Comparison of ENCODE assay signal across 1 cellular context in the genomic region with DNA sequence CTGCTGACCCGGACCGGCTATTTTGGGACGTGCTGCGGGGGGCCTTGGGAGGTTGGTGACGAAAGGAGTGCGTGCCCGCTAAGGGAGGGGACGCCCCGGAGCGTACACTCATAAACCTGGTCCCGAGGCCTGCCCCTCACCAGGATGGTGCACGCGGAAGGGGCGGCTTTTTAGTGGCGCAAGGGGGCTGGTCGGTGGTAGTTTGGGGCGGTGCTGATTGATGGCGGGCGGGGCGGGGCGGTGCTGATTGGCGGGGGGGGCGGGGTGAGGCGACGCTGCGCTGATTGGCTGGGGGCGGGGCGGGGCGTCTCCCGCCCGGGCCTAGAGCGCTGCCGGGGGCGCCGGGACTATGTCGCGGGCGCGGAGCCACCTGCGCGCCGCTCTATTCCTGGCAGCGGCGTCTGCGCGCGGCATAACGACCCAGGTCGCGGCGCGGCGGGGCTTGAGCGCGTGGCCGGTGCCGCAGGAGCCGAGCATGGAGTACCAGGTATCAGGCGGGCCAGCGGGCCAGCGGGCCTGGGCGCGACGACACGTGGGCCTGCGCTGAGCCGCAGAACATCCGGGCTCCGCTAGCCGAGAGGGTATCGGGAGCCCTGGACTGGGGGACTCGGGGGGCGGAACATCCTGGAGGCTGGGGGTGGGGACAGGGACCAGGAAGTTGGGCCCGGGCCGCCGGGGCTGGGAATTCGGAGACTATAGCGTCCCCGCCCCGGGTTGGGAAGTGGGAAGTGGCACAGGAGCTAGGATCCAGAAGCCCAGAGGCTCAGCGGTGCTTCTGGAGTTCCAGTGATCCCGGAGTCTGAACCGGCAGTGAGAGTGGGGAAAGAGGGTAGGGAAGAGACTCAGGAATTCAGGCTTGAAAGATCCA.
TF ChIP-seq lines count a peak whose summit lies in the region.

A gene with protein sequence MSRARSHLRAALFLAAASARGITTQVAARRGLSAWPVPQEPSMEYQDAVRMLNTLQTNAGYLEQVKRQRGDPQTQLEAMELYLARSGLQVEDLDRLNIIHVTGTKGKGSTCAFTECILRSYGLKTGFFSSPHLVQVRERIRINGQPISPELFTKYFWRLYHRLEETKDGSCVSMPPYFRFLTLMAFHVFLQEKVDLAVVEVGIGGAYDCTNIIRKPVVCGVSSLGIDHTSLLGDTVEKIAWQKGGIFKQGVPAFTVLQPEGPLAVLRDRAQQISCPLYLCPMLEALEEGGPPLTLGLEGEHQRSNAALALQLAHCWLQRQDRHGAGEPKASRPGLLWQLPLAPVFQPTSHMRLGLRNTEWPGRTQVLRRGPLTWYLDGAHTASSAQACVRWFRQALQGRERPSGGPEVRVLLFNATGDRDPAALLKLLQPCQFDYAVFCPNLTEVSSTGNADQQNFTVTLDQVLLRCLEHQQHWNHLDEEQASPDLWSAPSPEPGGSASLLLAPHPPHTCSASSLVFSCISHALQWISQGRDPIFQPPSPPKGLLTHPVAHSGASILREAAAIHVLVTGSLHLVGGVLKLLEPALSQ (plus strand): TSS at position 307 of the 868 bp plus-strand sequence. CDS start 43 bp downstream, at position 350.

TF ChIP-seq in K562, 482 proteins besides CTCF, POLR2A, EP300 and RAD21 (continued from another document and continues in another):
- TF ChIP-seq, protein P1, sequence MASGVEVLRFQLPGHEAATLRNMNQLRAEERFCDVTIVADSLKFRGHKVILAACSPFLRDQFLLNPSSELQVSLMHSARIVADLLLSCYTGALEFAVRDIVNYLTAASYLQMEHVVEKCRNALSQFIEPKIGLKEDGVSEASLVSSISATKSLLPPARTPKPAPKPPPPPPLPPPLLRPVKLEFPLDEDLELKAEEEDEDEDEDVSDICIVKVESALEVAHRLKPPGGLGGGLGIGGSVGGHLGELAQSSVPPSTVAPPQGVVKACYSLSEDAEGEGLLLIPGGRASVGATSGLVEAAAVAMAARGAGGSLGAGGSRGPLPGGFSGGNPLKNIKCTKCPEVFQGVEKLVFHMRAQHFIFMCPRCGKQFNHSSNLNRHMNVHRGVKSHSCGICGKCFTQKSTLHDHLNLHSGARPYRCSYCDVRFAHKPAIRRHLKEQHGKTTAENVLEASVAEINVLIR (CRISPR knock-in tag; IDR thresholded peaks at IDR 0.05), result no peak
- TF ChIP-seq, protein P2, sequence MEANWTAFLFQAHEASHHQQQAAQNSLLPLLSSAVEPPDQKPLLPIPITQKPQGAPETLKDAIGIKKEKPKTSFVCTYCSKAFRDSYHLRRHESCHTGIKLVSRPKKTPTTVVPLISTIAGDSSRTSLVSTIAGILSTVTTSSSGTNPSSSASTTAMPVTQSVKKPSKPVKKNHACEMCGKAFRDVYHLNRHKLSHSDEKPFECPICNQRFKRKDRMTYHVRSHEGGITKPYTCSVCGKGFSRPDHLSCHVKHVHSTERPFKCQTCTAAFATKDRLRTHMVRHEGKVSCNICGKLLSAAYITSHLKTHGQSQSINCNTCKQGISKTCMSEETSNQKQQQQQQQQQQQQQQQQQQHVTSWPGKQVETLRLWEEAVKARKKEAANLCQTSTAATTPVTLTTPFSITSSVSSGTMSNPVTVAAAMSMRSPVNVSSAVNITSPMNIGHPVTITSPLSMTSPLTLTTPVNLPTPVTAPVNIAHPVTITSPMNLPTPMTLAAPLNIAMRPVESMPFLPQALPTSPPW (CRISPR knock-in tag; IDR thresholded peaks at IDR 0.05), result peak; percentile 93
- TF ChIP-seq SAP30 (IDR thresholded peaks at IDR 0.05; ENCODE audit: borderline replicate concordance, insufficient read depth, low read depth, low read length, poor library complexity, severe bottlenecking), result peak; percentile 73
- TF ChIP-seq SP2 (IDR thresholded peaks at IDR 0.05; ENCODE audit: extremely low read depth, low read depth, low read length, poor library complexity, severe bottlenecking), result no peak
- no peak for TF ChIP-seq ZNF445 (CRISPR knock-in tag; IDR thresholded peaks at IDR 0.05; ENCODE audit: low read depth)
- TF ChIP-seq EP400 (IDR thresholded peaks at IDR 0.05), result peak; percentile 95
- no peak for TF ChIP-seq RBM34 (IDR thresholded peaks at IDR 0.05; ENCODE audit: borderline replicate concordance, insufficient read depth, low read length)
- TF ChIP-seq, protein P3, sequence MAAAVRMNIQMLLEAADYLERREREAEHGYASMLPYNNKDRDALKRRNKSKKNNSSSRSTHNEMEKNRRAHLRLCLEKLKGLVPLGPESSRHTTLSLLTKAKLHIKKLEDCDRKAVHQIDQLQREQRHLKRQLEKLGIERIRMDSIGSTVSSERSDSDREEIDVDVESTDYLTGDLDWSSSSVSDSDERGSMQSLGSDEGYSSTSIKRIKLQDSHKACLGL (CRISPR knock-in tag; IDR thresholded peaks at IDR 0.05; ENCODE audit: borderline replicate concordance, poor library complexity, severe bottlenecking), result peak; percentile 95
- no peak for TF ChIP-seq ZNF764 (CRISPR knock-in tag; IDR thresholded peaks at IDR 0.05; ENCODE audit: low read depth)
- TF ChIP-seq RAD51 (IDR thresholded peaks at IDR 0.05; ENCODE audit: borderline replicate concordance, low read depth), result no peak
- TF ChIP-seq CTBP1 (IDR thresholded peaks at IDR 0.05; ENCODE audit: borderline replicate concordance), result peak; percentile 77; the same call in 1 of the 2 replicates
- peak; percentile 97 for TF ChIP-seq POLR2G (IDR thresholded peaks at IDR 0.05; ENCODE audit: low read depth, low read length)
- TF ChIP-seq PHB2 (IDR thresholded peaks at IDR 0.05; ENCODE audit: low read depth), result peak; percentile 4; the same call in 1 of the 2 replicates
- TF ChIP-seq POLR2H (tag; IDR thresholded peaks at IDR 0.05; ENCODE audit: low read depth), result peak; percentile 65
- TF ChIP-seq, protein P4, sequence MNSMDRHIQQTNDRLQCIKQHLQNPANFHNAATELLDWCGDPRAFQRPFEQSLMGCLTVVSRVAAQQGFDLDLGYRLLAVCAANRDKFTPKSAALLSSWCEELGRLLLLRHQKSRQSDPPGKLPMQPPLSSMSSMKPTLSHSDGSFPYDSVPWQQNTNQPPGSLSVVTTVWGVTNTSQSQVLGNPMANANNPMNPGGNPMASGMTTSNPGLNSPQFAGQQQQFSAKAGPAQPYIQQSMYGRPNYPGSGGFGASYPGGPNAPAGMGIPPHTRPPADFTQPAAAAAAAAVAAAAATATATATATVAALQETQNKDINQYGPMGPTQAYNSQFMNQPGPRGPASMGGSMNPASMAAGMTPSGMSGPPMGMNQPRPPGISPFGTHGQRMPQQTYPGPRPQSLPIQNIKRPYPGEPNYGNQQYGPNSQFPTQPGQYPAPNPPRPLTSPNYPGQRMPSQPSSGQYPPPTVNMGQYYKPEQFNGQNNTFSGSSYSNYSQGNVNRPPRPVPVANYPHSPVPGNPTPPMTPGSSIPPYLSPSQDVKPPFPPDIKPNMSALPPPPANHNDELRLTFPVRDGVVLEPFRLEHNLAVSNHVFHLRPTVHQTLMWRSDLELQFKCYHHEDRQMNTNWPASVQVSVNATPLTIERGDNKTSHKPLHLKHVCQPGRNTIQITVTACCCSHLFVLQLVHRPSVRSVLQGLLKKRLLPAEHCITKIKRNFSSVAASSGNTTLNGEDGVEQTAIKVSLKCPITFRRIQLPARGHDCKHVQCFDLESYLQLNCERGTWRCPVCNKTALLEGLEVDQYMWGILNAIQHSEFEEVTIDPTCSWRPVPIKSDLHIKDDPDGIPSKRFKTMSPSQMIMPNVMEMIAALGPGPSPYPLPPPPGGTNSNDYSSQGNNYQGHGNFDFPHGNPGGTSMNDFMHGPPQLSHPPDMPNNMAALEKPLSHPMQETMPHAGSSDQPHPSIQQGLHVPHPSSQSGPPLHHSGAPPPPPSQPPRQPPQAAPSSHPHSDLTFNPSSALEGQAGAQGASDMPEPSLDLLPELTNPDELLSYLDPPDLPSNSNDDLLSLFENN (IDR thresholded peaks at IDR 0.05; ENCODE audit: low read depth in 2 of 2, low read length in 2 of 2), result no peak
- TF ChIP-seq TRIM28 (IDR thresholded peaks at IDR 0.05), result no peak
- TF ChIP-seq ZNF24 (IDR thresholded peaks at IDR 0.05), result no peak
- TF ChIP-seq, protein P5, sequence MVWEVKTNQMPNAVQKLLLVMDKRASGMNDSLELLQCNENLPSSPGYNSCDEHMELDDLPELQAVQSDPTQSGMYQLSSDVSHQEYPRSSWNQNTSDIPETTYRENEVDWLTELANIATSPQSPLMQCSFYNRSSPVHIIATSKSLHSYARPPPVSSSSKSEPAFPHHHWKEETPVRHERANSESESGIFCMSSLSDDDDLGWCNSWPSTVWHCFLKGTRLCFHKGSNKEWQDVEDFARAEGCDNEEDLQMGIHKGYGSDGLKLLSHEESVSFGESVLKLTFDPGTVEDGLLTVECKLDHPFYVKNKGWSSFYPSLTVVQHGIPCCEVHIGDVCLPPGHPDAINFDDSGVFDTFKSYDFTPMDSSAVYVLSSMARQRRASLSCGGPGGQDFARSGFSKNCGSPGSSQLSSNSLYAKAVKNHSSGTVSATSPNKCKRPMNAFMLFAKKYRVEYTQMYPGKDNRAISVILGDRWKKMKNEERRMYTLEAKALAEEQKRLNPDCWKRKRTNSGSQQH (CRISPR knock-in tag; IDR thresholded peaks at IDR 0.05), result no peak
- TF ChIP-seq, protein P6, sequence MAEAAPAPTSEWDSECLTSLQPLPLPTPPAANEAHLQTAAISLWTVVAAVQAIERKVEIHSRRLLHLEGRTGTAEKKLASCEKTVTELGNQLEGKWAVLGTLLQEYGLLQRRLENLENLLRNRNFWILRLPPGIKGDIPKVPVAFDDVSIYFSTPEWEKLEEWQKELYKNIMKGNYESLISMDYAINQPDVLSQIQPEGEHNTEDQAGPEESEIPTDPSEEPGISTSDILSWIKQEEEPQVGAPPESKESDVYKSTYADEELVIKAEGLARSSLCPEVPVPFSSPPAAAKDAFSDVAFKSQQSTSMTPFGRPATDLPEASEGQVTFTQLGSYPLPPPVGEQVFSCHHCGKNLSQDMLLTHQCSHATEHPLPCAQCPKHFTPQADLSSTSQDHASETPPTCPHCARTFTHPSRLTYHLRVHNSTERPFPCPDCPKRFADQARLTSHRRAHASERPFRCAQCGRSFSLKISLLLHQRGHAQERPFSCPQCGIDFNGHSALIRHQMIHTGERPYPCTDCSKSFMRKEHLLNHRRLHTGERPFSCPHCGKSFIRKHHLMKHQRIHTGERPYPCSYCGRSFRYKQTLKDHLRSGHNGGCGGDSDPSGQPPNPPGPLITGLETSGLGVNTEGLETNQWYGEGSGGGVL (CRISPR knock-in tag; IDR thresholded peaks at IDR 0.05), result no peak
- TF ChIP-seq, protein P7, sequence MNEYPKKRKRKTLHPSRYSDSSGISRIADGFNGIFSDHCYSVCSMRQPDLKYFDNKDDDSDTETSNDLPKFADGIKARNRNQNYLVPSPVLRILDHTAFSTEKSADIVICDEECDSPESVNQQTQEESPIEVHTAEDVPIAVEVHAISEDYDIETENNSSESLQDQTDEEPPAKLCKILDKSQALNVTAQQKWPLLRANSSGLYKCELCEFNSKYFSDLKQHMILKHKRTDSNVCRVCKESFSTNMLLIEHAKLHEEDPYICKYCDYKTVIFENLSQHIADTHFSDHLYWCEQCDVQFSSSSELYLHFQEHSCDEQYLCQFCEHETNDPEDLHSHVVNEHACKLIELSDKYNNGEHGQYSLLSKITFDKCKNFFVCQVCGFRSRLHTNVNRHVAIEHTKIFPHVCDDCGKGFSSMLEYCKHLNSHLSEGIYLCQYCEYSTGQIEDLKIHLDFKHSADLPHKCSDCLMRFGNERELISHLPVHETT (CRISPR knock-in tag; conservative IDR thresholded peaks at IDR 0.05 in 1 of 2, IDR thresholded peaks at IDR 0.05 in 1 of 2), result peak in 1 of 2 experiments; percentile 62; a peak in 2 of 4 replicates
- TF ChIP-seq, protein P8, sequence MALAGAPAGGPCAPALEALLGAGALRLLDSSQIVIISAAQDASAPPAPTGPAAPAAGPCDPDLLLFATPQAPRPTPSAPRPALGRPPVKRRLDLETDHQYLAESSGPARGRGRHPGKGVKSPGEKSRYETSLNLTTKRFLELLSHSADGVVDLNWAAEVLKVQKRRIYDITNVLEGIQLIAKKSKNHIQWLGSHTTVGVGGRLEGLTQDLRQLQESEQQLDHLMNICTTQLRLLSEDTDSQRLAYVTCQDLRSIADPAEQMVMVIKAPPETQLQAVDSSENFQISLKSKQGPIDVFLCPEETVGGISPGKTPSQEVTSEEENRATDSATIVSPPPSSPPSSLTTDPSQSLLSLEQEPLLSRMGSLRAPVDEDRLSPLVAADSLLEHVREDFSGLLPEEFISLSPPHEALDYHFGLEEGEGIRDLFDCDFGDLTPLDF (CRISPR knock-in tag; IDR thresholded peaks at IDR 0.05), result no peak
- 0 out of 2 replicates have a peak, but pooled peaks have one; percentile 22 for TF ChIP-seq OTX1 (CRISPR knock-in tag; IDR thresholded peaks at IDR 0.05)
- no peak for TF ChIP-seq PTRF (tag; IDR thresholded peaks at IDR 0.05)
- TF ChIP-seq MCM5 (IDR thresholded peaks at IDR 0.05; ENCODE audit: low read depth), result no peak
- peak; percentile 55 for TF ChIP-seq RBM22 (IDR thresholded peaks at IDR 0.05; ENCODE audit: low read depth, low read length, poor library complexity, severe bottlenecking)
- TF ChIP-seq, protein P9, sequence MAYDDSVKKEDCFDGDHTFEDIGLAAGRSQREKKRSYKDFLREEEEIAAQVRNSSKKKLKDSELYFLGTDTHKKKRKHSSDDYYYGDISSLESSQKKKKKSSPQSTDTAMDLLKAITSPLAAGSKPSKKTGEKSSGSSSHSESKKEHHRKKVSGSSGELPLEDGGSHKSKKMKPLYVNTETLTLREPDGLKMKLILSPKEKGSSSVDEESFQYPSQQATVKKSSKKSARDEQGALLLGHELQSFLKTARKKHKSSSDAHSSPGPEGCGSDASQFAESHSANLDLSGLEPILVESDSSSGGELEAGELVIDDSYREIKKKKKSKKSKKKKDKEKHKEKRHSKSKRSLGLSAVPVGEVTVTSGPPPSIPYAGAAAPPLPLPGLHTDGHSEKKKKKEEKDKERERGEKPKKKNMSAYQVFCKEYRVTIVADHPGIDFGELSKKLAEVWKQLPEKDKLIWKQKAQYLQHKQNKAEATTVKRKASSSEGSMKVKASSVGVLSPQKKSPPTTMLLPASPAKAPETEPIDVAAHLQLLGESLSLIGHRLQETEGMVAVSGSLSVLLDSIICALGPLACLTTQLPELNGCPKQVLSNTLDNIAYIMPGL (CRISPR knock-in tag; IDR thresholded peaks at IDR 0.05), result no peak
- no peak for TF ChIP-seq CHD2 (IDR thresholded peaks at IDR 0.05; ENCODE audit: low read depth, low read length)
- peak; percentile 78 to 81 for TF ChIP-seq NRF1 (conservative IDR thresholded peaks at IDR 0.05 in 1 of 2, IDR thresholded peaks at IDR 0.05 in 1 of 2)
- TF ChIP-seq MYNN (IDR thresholded peaks at IDR 0.05), result no peak
- TF ChIP-seq MYNN (CRISPR knock-in tag; IDR thresholded peaks at IDR 0.05), result no peak
- peak; percentile 79 for TF ChIP-seq SUPT5H (IDR thresholded peaks at IDR 0.05)
- peak; percentile 85 for TF ChIP-seq KDM5B (IDR thresholded peaks at IDR 0.05; ENCODE audit: insufficient replicate concordance, low read depth, low read length)
- TF ChIP-seq MAFK (IDR thresholded peaks at IDR 0.05; ENCODE audit: low read length), result no peak
- no peak for TF ChIP-seq SMAD1 (IDR thresholded peaks at IDR 0.05; ENCODE audit: low read depth, low read length, partially characterized antibody)
- peak; percentile 72; the same call in 1 of the 2 replicates for TF ChIP-seq E2F3 (CRISPR knock-in tag; IDR thresholded peaks at IDR 0.05)
- TF ChIP-seq STAG1 (CRISPR knock-in tag; IDR thresholded peaks at IDR 0.05; ENCODE audit: borderline replicate concordance), result no peak
- TF ChIP-seq RB1 (IDR thresholded peaks at IDR 0.05; ENCODE audit: low read depth), result peak; percentile 86
- no peak for TF ChIP-seq ZFP1 (CRISPR knock-in tag; IDR thresholded peaks at IDR 0.05)
- TF ChIP-seq HDAC6 (IDR thresholded peaks at IDR 0.05; ENCODE audit: low read depth, low read length), result no peak
- TF ChIP-seq LEF1 (IDR thresholded peaks at IDR 0.05), result no peak
- no peak; the same call in 1 of the 2 replicates for TF ChIP-seq ETV5 (CRISPR knock-in tag; IDR thresholded peaks at IDR 0.05; ENCODE audit: low read depth)
- no peak for TF ChIP-seq ZNF41 (CRISPR knock-in tag; conservative IDR thresholded peaks at IDR 0.05)
- no peak for TF ChIP-seq THRAP3 (IDR thresholded peaks at IDR 0.05; ENCODE audit: borderline replicate concordance)
